In genomic region chr9:91395106-91395552, GRCh38 we compare ENCODE assay signal across 9 cellular contexts. TPM values are rescaled to one million over a fixed set of nuclear protein-coding genes. Genes with fewer than 3 reads are reported as not detected.
DNase-seq lines count a peak whose midpoint lies in the region; ATAC-seq and TF ChIP-seq lines count a peak whose summit lies in the region.
"Had no signal": no experiment of that assay in that cellular context is flagged by ENCODE, and none has a peak within 500 bp of the region (broad histone marks: within the 10 kb centered on the region; RNA-seq: fewer than 3 reads in every experiment).

No MANE protein-coding gene starts in this region.

- H3K4me3 ChIP-seq in fibroblast of villous mesenchyme (ENCODE audit: low read depth, low read length) (no peak overlapping the region), upper lobe of right lung (no peak overlapping the region)
- H3K4me3 ChIP-seq: BLaER1 had no signal

- CTCF ChIA-PET in WTC11 (lab: Charles Lee), result no interaction called here

- POLR2A ChIA-PET in WTC11 (lab: Charles Lee), result no interaction called here

- no peaks in the 10 kb centered on the region for H3K36me3 ChIP-seq in upper lobe of right lung
- H3K36me3 ChIP-seq: BLaER1 had no signal

- peaks cover 10 to 19% of the 10 kb centered on the region in 2 donors for H3K4me1 Mint-ChIP-seq in natural killer cell treated with Interleukin-12 subunit alpha and Interleukin-12 subunit beta and Interleukin-15 and Interleukin-18, amount 100 ng/mL, for 72 hours (ENCODE audit: low read depth in 2 of 2)
- H3K4me1 Mint-ChIP-seq in natural killer cell, result peaks cover 0 to 8% of the 10 kb centered on the region in 2 donors
- no peaks in the 10 kb centered on the region for H3K4me1 Mint-ChIP-seq in WTC11
- H3K4me1 Mint-ChIP-seq in progenitor cell of endocrine pancreas (ENCODE audit: low read depth), result peaks cover 2% of the 10 kb centered on the region

- no peak overlapping the region for H3K27ac ChIP-seq in upper lobe of right lung
- H3K27ac ChIP-seq: BLaER1 had no signal

- no peak for DNase-seq in natural killer cell treated with Interleukin-12 subunit alpha and Interleukin-12 subunit beta and Interleukin-15 and Interleukin-18, amount 100 ng/mL, for 72 hours (ENCODE audit: low spot score)
- no peak for DNase-seq in natural killer cell
- no peak for DNase-seq in WTC11 (ENCODE audit: low spot score)
- peak; percentile 94 for DNase-seq in fibroblast of villous mesenchyme (ENCODE audit: low read depth)
- no peak for DNase-seq in upper lobe of right lung
- no peak for DNase-seq in progenitor cell of endocrine pancreas (ENCODE audit: low spot score, unreplicated experiment)

- H3K27ac Mint-ChIP-seq in natural killer cell treated with Interleukin-12 subunit alpha and Interleukin-12 subunit beta and Interleukin-15 and Interleukin-18, amount 100 ng/mL, for 72 hours, result peak overlapping the region; percentile 67 to 81
- H3K27ac Mint-ChIP-seq in natural killer cell, result no peak overlapping the region
- H3K27ac Mint-ChIP-seq in WTC11, result no peak overlapping the region
- no peak overlapping the region for H3K27ac Mint-ChIP-seq in progenitor cell of endocrine pancreas

- peak; percentile 68 to 84 for ATAC-seq in natural killer cell treated with Interleukin-12 subunit alpha and Interleukin-12 subunit beta and Interleukin-15 and Interleukin-18, amount 100 ng/mL, for 72 hours
- ATAC-seq in natural killer cell (no peak), WTC11 (no peak), upper lobe of right lung (peak; percentile 75), HG03354 (IDR thresholded peaks at IDR 0.05; ENCODE audit: poor library complexity, severe bottlenecking, unreplicated experiment) (no peak), HG02759 (IDR thresholded peaks at IDR 0.05; ENCODE audit: unreplicated experiment) (no peak)

- H3K4me1 ChIP-seq in upper lobe of right lung, result no peaks in the 10 kb centered on the region
- H3K4me1 ChIP-seq: BLaER1 had no signal

- H3K36me3 Mint-ChIP-seq in natural killer cell treated with Interleukin-12 subunit alpha and Interleukin-12 subunit beta and Interleukin-15 and Interleukin-18, amount 100 ng/mL, for 72 hours, result no peaks in the 10 kb centered on the region
- H3K36me3 Mint-ChIP-seq in natural killer cell (no peaks in the 10 kb centered on the region), WTC11 (no peaks in the 10 kb centered on the region), progenitor cell of endocrine pancreas (ENCODE audit: insufficient read depth) (no peaks in the 10 kb centered on the region)

- intact Hi-C loops in natural killer cell (cut with micrococcal nuclease), result no loop called here
- intact Hi-C loops in upper lobe of right lung (cut with DNase I), result no loop called here

- no peaks in the 10 kb centered on the region for H3K27me3 ChIP-seq in upper lobe of right lung
- H3K27me3 ChIP-seq: BLaER1 had no signal

- no peaks in the 10 kb centered on the region for H3K27me3 Mint-ChIP-seq in natural killer cell treated with Interleukin-12 subunit alpha and Interleukin-12 subunit beta and Interleukin-15 and Interleukin-18, amount 100 ng/mL, for 72 hours
- H3K27me3 Mint-ChIP-seq in natural killer cell (ENCODE audit: low read depth in 2 of 2) (no peaks in the 10 kb centered on the region), WTC11 (ENCODE audit: low read depth) (peaks cover 3% of the 10 kb centered on the region; the same call in 1 of the 2 replicates), progenitor cell of endocrine pancreas (no peaks in the 10 kb centered on the region)

- H3K4me3 Mint-ChIP-seq in natural killer cell treated with Interleukin-12 subunit alpha and Interleukin-12 subunit beta and Interleukin-15 and Interleukin-18, amount 100 ng/mL, for 72 hours, result peak overlapping the region; percentile 84
- H3K4me3 Mint-ChIP-seq in natural killer cell, result no peak overlapping the region
- H3K4me3 Mint-ChIP-seq in WTC11, result no peak overlapping the region
- no peak overlapping the region for H3K4me3 Mint-ChIP-seq in progenitor cell of endocrine pancreas (ENCODE audit: low read depth)

- no peaks in the 10 kb centered on the region for H3K9me3 Mint-ChIP-seq in natural killer cell treated with Interleukin-12 subunit alpha and Interleukin-12 subunit beta and Interleukin-15 and Interleukin-18, amount 100 ng/mL, for 72 hours
- H3K9me3 Mint-ChIP-seq in natural killer cell (no peaks in the 10 kb centered on the region), WTC11 (no peaks in the 10 kb centered on the region), progenitor cell of endocrine pancreas (ENCODE audit: low read depth) (no peaks in the 10 kb centered on the region)

- H3K9me3 ChIP-seq in upper lobe of right lung, result no peaks in the 10 kb centered on the region
- H3K9me3 ChIP-seq: BLaER1 had no signal

- TF ChIP-seq CTCF in natural killer cell (IDR thresholded peaks at IDR 0.05), result no peak
- no peak for TF ChIP-seq CTCF in WTC11 (IDR thresholded peaks at IDR 0.05)
- no peak for TF ChIP-seq CTCF in fibroblast of villous mesenchyme (IDR thresholded peaks at IDR 0.05; ENCODE audit: insufficient read depth, low read depth, low read length)
- no peak for TF ChIP-seq CTCF in upper lobe of right lung (IDR thresholded peaks at IDR 0.05)
- TF ChIP-seq CTCF in progenitor cell of endocrine pancreas (IDR thresholded peaks at IDR 0.05; ENCODE audit: unreplicated experiment), result no peak

TF ChIP-seq in WTC11, 78 proteins besides CTCF, POLR2A, EP300 and RAD21:
- TF ChIP-seq ATF6 (CRISPR knock-in tag; IDR thresholded peaks at IDR 0.05) (no peak), GABPB1 (CRISPR knock-in tag; IDR thresholded peaks at IDR 0.05) (peak; percentile 75)

RNA-seq across cellular contexts. Expression of gene NFIL3, which starts 28.5 kb away (rescaled TPM):
- 10 to 100 TPM; 28.7 to 79.7 TPM for total RNA-seq in natural killer cell treated with Interleukin-12 subunit alpha and Interleukin-12 subunit beta and Interleukin-15 and Interleukin-18, amount 100 ng/mL, for 72 hours
- total RNA-seq in natural killer cell (10 to 100 TPM; 94.6 to 98.0 (median 97.0) TPM), WTC11 (2021) (11.8 to 13.5 TPM (median 13.0 TPM) in 3 replicates), fibroblast of villous mesenchyme (15.5 and 18.1 TPM in 2 replicates), upper lobe of right lung (26.2 TPM), progenitor cell of endocrine pancreas (21.7 and 22.0 TPM in 2 replicates)

RNA-seq across cellular contexts. Expression of gene AUH, which starts 33.4 kb away (rescaled TPM):
- 10 to 100 TPM; 19.4 to 25.2 TPM for total RNA-seq in natural killer cell treated with Interleukin-12 subunit alpha and Interleukin-12 subunit beta and Interleukin-15 and Interleukin-18, amount 100 ng/mL, for 72 hours
- 10 to 100 TPM; 26.7 to 36.6 (median 34.9) TPM for total RNA-seq in natural killer cell
- 30.4 to 32.3 TPM (median 32.0 TPM) in 3 replicates for total RNA-seq in WTC11 (2021)
- 13.2 and 13.4 TPM in 2 replicates for total RNA-seq in fibroblast of villous mesenchyme
- 18.6 TPM for total RNA-seq in upper lobe of right lung
- total RNA-seq in progenitor cell of endocrine pancreas, result 24.9 and 31.1 TPM in 2 replicates

Comparison
In these comparisons a context has a peak if more than half of its experiments do, and no peak if none do; other contexts are left out.
1. ATAC-seq: peak in natural killer cell treated with Interleukin-12 subunit alpha and Interleukin-12 subunit beta and Interleukin-15 and Interleukin-18, amount 100 ng/mL, for 72 hours (2 of 2) and upper lobe of right lung (single experiment); none in natural killer cell (0 of 3), WTC11 (single experiment), HG03354 (single experiment) and HG02759 (single experiment).
2. H3K27ac Mint-ChIP-seq: peak in natural killer cell treated with Interleukin-12 subunit alpha and Interleukin-12 subunit beta and Interleukin-15 and Interleukin-18, amount 100 ng/mL, for 72 hours (2 of 2); none in natural killer cell (0 of 2), WTC11 (single experiment) and progenitor cell of endocrine pancreas (single experiment).